Comparison of ENCODE assay signal across 24 cellular contexts in the genomic region with DNA sequence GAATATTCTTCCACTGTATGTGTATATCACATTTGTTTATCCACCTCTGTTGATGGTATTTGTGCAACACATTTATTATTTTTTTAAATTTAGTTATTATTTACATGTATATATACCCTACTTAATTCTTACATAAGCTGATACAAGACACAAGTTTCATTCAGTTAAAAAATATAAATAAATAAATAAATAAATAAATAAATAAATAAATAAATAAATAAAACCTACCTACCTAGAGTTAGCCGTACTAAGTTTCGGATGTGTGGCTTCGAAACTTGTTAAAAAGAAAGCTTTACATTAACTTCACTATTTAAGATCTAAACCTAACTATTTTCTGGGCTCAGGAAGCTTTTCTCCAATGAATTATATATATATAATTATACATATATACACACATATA.
"Had no signal": no experiment of that assay in that cellular context is flagged by ENCODE, and none has a peak within 500 bp of the region (broad histone marks: within the 10 kb centered on the region; RNA-seq: fewer than 3 reads in every experiment).

No MANE protein-coding gene starts in this region.

- H3K9ac ChIP-seq: neural progenitor cell had no signal

- H3K27ac ChIP-seq: neural progenitor cell, ovary, prostate gland, right lobe of liver, sigmoid colon, stomach, thoracic aorta, thyroid gland, tibial nerve, upper lobe of left lung, vagina had no signal

- H3K4me1 ChIP-seq: neural progenitor cell, prostate gland, right lobe of liver, sigmoid colon, stomach, thyroid gland, tibial nerve, upper lobe of left lung, vagina had no signal

- H3K9me3 ChIP-seq: ovary, prostate gland, right lobe of liver, sigmoid colon, thoracic aorta, thyroid gland, tibial nerve, upper lobe of left lung had no signal

- DNase-seq: natural killer cell; occipital lobe; ovary; right cardiac atrium; right lobe of liver; sigmoid colon; small intestine; stimulated activated CD4-positive, alpha-beta T cell treated with anti-CD3 and anti-CD28 coated beads, Interleukin-15, amount 100 ng/mL, for 24 hours; stimulated activated CD4-positive, alpha-beta T cell treated with anti-CD3 and anti-CD28 coated beads, Interleukin-2, amount 100 ng/mL, for 24 hours; stimulated activated CD4-positive, alpha-beta T cell treated with anti-CD3 and anti-CD28 coated beads, Interleukin-2, amount 100 ng/mL, for 48 hours; stimulated activated CD4-positive, alpha-beta T cell treated with anti-CD3 and anti-CD28 coated beads, Interleukin-4, amount 100 ng/mL, for 24 hours; stimulated activated naive B cell treated with anti-CD40 and anti-IgM and Interleukin-4, amounts not matched to agents 10 μg/mL and 1 μg/mL and 100 μg/mL, for 72 hours; stimulated activated naive CD4-positive, alpha-beta T cell treated with Interleukin-2 at 50 U/mL for 16 hours; stomach; thyroid gland; trophoblast cell; upper lobe of left lung had no signal

- FAIRE-seq: urothelium cell line had no signal

- ATAC-seq: natural killer cell; right cardiac atrium; right lobe of liver; stimulated activated effector memory CD8-positive, alpha-beta T cell treated with anti-CD3 and anti-CD28 coated beads, Interleukin-12 subunit alpha, Interleukin-12 subunit beta, amount 100 ng/mL, for 72 hours; stimulated activated naive B cell treated with anti-CD40 and anti-IgM and Interleukin-4, amounts not matched to agents 10 μg/mL and 1 μg/mL and 100 μg/mL, for 72 hours had no signal

- H3K36me3 ChIP-seq: neural progenitor cell, ovary, prostate gland, right lobe of liver, sigmoid colon, stomach, thoracic aorta, thyroid gland, tibial nerve, upper lobe of left lung, vagina had no signal

- H3K4me3 ChIP-seq: neural progenitor cell, ovary, prostate gland, right lobe of liver, sigmoid colon, stomach, thoracic aorta, thyroid gland, tibial nerve, upper lobe of left lung, vagina had no signal
